In genomic region chr11:42345933-42346332, GRCh38 we compare ENCODE assay signal across 33 cellular contexts.
"Had no signal": no experiment of that assay in that cellular context is flagged by ENCODE, and none has a peak within 500 bp of the region (broad histone marks: within the 10 kb centered on the region; RNA-seq: fewer than 3 reads in every experiment).

No MANE protein-coding gene starts in this region.

- H3K36me3 ChIP-seq: adrenal gland, brain microvascular endothelial cell, breast epithelium had no signal

- H3K9me3 ChIP-seq: adrenal gland, body of pancreas had no signal

- FAIRE-seq: astrocyte, TTC549 had no signal

- H3K4me1 ChIP-seq: adrenal gland, body of pancreas, breast epithelium had no signal

- H3K27ac ChIP-seq: adrenal gland, body of pancreas, brain microvascular endothelial cell, breast epithelium, VCaP had no signal

- ATAC-seq: activated CD8-positive, alpha-beta T cell treated with anti-CD3 and anti-CD28 coated beads for 36 hours; activated naive CD4-positive, alpha-beta T cell treated with anti-CD3 and anti-CD28 coated beads, Interleukin-2, amount 50 U/mL, for 72 hours; activated T-cell treated with anti-CD3 and anti-CD28 coated beads, Interleukin-2, amount 50 U/mL, for 4 hours; activated T-cell treated with anti-CD3 and anti-CD28 coated beads, Interleukin-2, amount 50 U/mL, for 72 hours; activated T-helper 17 cell treated with anti-CD3 and anti-CD28 coated beads, Interleukin-2, amount 50 U/mL, for 72 hours; body of pancreas had no signal

- H3K27me3 ChIP-seq: adrenal gland, body of pancreas, brain microvascular endothelial cell, breast epithelium had no signal

- DNase-seq: activated B cell treated with CpG ODN at 0.5 μM for 24 hours; activated CD4-positive, alpha-beta memory T cell treated with anti-CD3 and anti-CD28 coated beads for 36 hours; activated CD4-positive, alpha-beta T cell treated with anti-CD3 and anti-CD28 coated beads for 4 hours; activated CD4-positive, alpha-beta T cell treated with anti-CD3 and anti-CD28 coated beads, Interleukin-2, amount 10 ng/mL, durations not matched to agents 24 days and 14 days; activated CD4-positive, alpha-beta T cell treated with anti-CD3 and anti-CD28 coated beads, Interleukin-2, amount 50 U/mL, for 1 hour; activated CD4-positive, alpha-beta T cell treated with anti-CD3 and anti-CD28 coated beads, Interleukin-2, amount 50 U/mL, for 4 hours; activated CD4-positive, CD25-positive, alpha-beta regulatory T cell treated with anti-CD3 and anti-CD28 coated beads, Interleukin-2, amount 50 U/mL, for 72 hours; activated CD8-positive, alpha-beta memory T cell treated with anti-CD3 and anti-CD28 coated beads, Interleukin-2, amount 50 U/mL, for 4 hours; activated CD8-positive, alpha-beta T cell treated with anti-CD3 and anti-CD28 coated beads for 36 hours; activated effector memory CD4-positive, alpha-beta T cell treated with anti-CD3 and anti-CD28 coated beads, Interleukin-2, amount 50 U/mL, for 16 hours; activated gamma-delta T cell treated with Interleukin-2 at 50 U/mL for 16 hours; activated naive CD4-positive, alpha-beta T cell; activated naive CD4-positive, alpha-beta T cell treated with anti-CD3 and anti-CD28 coated beads for 36 hours; activated naive CD4-positive, alpha-beta T cell treated with anti-CD3 and anti-CD28 coated beads, Interleukin-2, amount 50 U/mL, for 16 hours; activated naive CD8-positive, alpha-beta T cell treated with anti-CD3 and anti-CD28 coated beads for 36 hours; activated T-cell treated with anti-CD3 and anti-CD28 coated beads for 4 hours; activated T-cell treated with anti-CD3 and anti-CD28 coated beads, Interleukin-2, amount 50 U/mL, for 1 hour; activated T-cell treated with anti-CD3 and anti-CD28 coated beads, Interleukin-2, amount 50 U/mL, for 4 hours; activated T-cell treated with anti-CD3 and anti-CD28 coated beads, Interleukin-2, amount 50 U/mL, for 72 hours; adrenal gland; amniotic stem cell; aorta; body of pancreas; brain microvascular endothelial cell; central memory CD4-positive, alpha-beta T cell; T-helper 2 cell; T-helper 9 cell had no signal

- H3K4me3 ChIP-seq: adrenal gland, body of pancreas, breast epithelium had no signal
